In the genomic region with DNA sequence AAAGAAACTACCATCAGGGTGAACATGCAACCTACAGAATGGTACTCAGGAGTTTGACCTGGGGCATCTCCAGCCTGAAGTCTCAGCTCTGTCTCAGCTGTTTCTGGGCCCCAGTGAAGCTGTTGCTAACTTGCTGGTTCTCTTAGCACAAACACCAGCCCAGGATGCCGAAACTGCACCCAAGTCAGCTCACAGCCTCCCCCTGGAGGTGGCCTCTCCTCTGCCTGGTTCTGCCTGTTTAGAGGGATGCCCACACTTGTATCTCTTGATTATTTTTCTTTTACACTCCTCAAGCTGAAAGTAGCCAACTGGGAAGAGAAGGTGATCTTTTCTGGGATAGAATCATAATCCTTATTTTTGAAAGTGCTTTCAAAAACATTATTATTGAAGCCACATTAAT, we compare ENCODE assay signal across 9 cellular contexts.
DNase-seq lines count a peak whose midpoint lies in the region; ATAC-seq and TF ChIP-seq lines count a peak whose summit lies in the region.
"Had no signal": no experiment of that assay in that cellular context is flagged by ENCODE, and none has a peak within 500 bp of the region (broad histone marks: within the 10 kb centered on the region; RNA-seq: fewer than 3 reads in every experiment).

No MANE protein-coding gene starts in this region.

- H2BK120ac ChIP-seq in mesenchymal stem cell (ENCODE audit: low read depth, low read length), result no peak overlapping the region

- no peak overlapping the region for H3K18ac ChIP-seq in mesenchymal stem cell (ENCODE audit: low read depth in 1 of 2, low read length in 2 of 2)

- no peak overlapping the region for H3K23ac ChIP-seq in mesenchymal stem cell (ENCODE audit: low read length in 2 of 2)

- DNase-seq in D341Med (ENCODE audit: low spot score) (peak; percentile 47), LNCaP clone FGC (ENCODE audit: low read depth) (no peak), mesenchymal stem cell (peak; percentile 47), transverse colon (no peak), GDM1 (lab: John Stamatoyannopoulos, UW) (no peak), NCI-H2081 (lab: John Stamatoyannopoulos, UW) (no peak)
- peak; percentile 3 for DNase-seq in activated T-helper 9 cell treated with anti-CD3 and anti-CD28 coated beads, Interleukin-2, amount 50 U/mL, for 16 hours (ENCODE audit: low read depth)
- DNase-seq: naive B cell had no signal

- no peak for ATAC-seq in HG02759 (IDR thresholded peaks at IDR 0.05; ENCODE audit: unreplicated experiment)

- no peak overlapping the region for H2BK5ac ChIP-seq in mesenchymal stem cell (ENCODE audit: low read depth, low read length, poor library complexity, severe bottlenecking)

- H4K91ac ChIP-seq in mesenchymal stem cell (ENCODE audit: low read length), result no peak overlapping the region

- H2AFZ ChIP-seq in mesenchymal stem cell (ENCODE audit: low read depth, low read length), result no peak overlapping the region

- no peak overlapping the region for H3K27ac ChIP-seq in mesenchymal stem cell (ENCODE audit: low read length, poor library complexity, severe bottlenecking)
- no peak overlapping the region for H3K27ac ChIP-seq in transverse colon

- no peak for TF ChIP-seq EP300 in transverse colon (IDR thresholded peaks at IDR 0.05; ENCODE audit: low read depth)

- peak; percentile 37 for TF ChIP-seq CTCF in LNCaP clone FGC (IDR thresholded peaks at IDR 0.05; ENCODE audit: control insufficient read depth, extremely low read depth, insufficient read depth)
- no peak for TF ChIP-seq CTCF in transverse colon (IDR thresholded peaks at IDR 0.05)

- no peak overlapping the region for H2BK15ac ChIP-seq in mesenchymal stem cell (ENCODE audit: low read depth, poor library complexity, severe bottlenecking)

- TF ChIP-seq POLR2A in transverse colon (IDR thresholded peaks at IDR 0.05), result no peak

- H3K4me3 ChIP-seq in LNCaP clone FGC (ENCODE audit: low read depth, low read length), result no peak overlapping the region
- no peak overlapping the region for H3K4me3 ChIP-seq in mesenchymal stem cell (ENCODE audit: insufficient read depth in 1 of 2, low read depth in 1 of 2, low read length in 2 of 2)
- H3K4me3 ChIP-seq in transverse colon, result no peak overlapping the region

- H3K27me3 ChIP-seq in mesenchymal stem cell (ENCODE audit: control insufficient read depth in 1 of 2, insufficient read depth in 1 of 2, low read length in 2 of 2), result no peaks in the 10 kb centered on the region
- H3K27me3 ChIP-seq in transverse colon, result no peaks in the 10 kb centered on the region

- H4K8ac ChIP-seq in mesenchymal stem cell (ENCODE audit: low read length), result no peak overlapping the region

- intact Hi-C loops in transverse colon (cut with DNase I; ENCODE audit: low total_unique reads), result no loop called here

- H3K4me2 ChIP-seq in mesenchymal stem cell (ENCODE audit: low read length, poor library complexity, severe bottlenecking), result no peak overlapping the region

- in situ Hi-C loops in transverse colon (cut with MboI; ENCODE audit: low pct_ligation_motif_present in 1 of 4, low pct_unique_long_range_greater_than_20kb in 1 of 4, low sequenced_read_pairs in 3 of 4), result no loop called here

- WGBS in mesenchymal stem cell, result 50% methylated on average over 1 of the region's 1 CpG
- 58 to 60% methylated on average over 1 of the region's 1 CpG for WGBS in transverse colon (ENCODE audit: low coverage in 1 of 2), 2 donors

- H3K9ac ChIP-seq in mesenchymal stem cell (ENCODE audit: low read length), result no peak overlapping the region

- no peak overlapping the region for H3K4ac ChIP-seq in mesenchymal stem cell (ENCODE audit: low read depth in 1 of 2, low read length in 2 of 2)

- H3K36me3 ChIP-seq in mesenchymal stem cell (ENCODE audit: control insufficient read depth in 1 of 2, insufficient read depth in 2 of 2, low read depth in 1 of 2, low read length in 2 of 2), result no peaks in the 10 kb centered on the region
- no peaks in the 10 kb centered on the region for H3K36me3 ChIP-seq in transverse colon

- H3K9me3 ChIP-seq in mesenchymal stem cell (ENCODE audit: control insufficient read depth, low read length), result no peaks in the 10 kb centered on the region
- H3K9me3 ChIP-seq in transverse colon, result no peaks in the 10 kb centered on the region

- no peak overlapping the region for H3K14ac ChIP-seq in mesenchymal stem cell (ENCODE audit: low read length in 2 of 2)

- no peak overlapping the region for H2BK12ac ChIP-seq in mesenchymal stem cell (ENCODE audit: low read length in 2 of 2)

- no peaks in the 10 kb centered on the region for H3K79me1 ChIP-seq in mesenchymal stem cell (replicated peaks; ENCODE audit: low read length, poor library complexity, severe bottlenecking)

- no peak overlapping the region for H2AK5ac ChIP-seq in mesenchymal stem cell (ENCODE audit: low read length, severe bottlenecking)

- H3K4me1 ChIP-seq in mesenchymal stem cell (ENCODE audit: control insufficient read depth, insufficient read depth, low read depth, low read length), result no peaks in the 10 kb centered on the region
- no peaks in the 10 kb centered on the region for H3K4me1 ChIP-seq in transverse colon

Comparison
In these comparisons a context has a peak if more than half of its experiments do, and no peak if none do; other contexts are left out.
1. DNase-seq: peak in D341Med (single experiment), activated T-helper 9 cell treated with anti-CD3 and anti-CD28 coated beads, Interleukin-2, amount 50 U/mL, for 16 hours (single experiment) and mesenchymal stem cell (single experiment); none in LNCaP clone FGC (single experiment), transverse colon (single experiment), GDM1 (single experiment) and NCI-H2081 (0 of 2).